Comparison of ENCODE assay signal across 8 cellular contexts in the genomic region with DNA sequence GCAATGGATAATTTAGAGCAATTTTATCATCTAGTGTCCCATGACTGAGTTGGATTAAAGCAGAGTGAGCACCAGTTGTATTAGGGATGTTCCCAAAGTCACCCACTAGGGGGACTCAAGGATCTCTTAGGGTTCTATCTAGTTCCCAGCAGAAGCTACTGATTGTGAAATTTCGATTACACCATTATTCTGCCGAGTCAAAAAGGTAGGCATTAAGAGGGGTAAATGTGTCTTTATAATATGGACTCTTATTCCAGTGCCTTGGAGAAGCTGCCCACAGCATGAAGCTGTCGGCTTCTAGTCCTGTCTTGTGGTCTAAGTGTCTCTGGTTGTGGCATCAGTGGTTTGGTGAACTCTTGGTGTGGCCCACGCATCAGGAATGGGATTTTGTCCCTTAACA. TPM values are rescaled to one million over a fixed set of nuclear protein-coding genes. Genes with fewer than 3 reads are reported as not detected.
DNase-seq lines count a peak whose midpoint lies in the region; ATAC-seq, FAIRE-seq and TF ChIP-seq lines count a peak whose summit lies in the region.

No MANE protein-coding gene starts in this region.

- H3K36me3 ChIP-seq in DOHH2 (ENCODE audit: control insufficient read depth, low read length) (no peaks in the 10 kb centered on the region), K562 (ENCODE audit: control insufficient read depth, insufficient read depth, low read length) (no peaks in the 10 kb centered on the region)

- H3F3A ChIP-seq in DOHH2 (ENCODE audit: control insufficient read depth, insufficient read depth): no peaks in the 10 kb centered on the region

- ATAC-seq in A549 (peak; percentile 85 to 92), HG03280 (IDR thresholded peaks at IDR 0.05; ENCODE audit: unreplicated experiment) (peak; percentile 47), K562 (peak; percentile 97), HG03108 (IDR thresholded peaks at IDR 0.05; ENCODE audit: unreplicated experiment) (no peak)

- no peak for TF ChIP-seq POLR2A in A549 (IDR thresholded peaks at IDR 0.05; ENCODE audit: low read length)
- TF ChIP-seq POLR2A in K562 (conservative IDR thresholded peaks at IDR 0.05): no peak

- H3K4me3 ChIP-seq in A549: no peak overlapping the region
- H3K4me3 ChIP-seq in DOHH2 (ENCODE audit: low read length): no peak overlapping the region
- no peak overlapping the region for H3K4me3 ChIP-seq in K562

- no peaks in the 10 kb centered on the region for H3K9me2 ChIP-seq in DOHH2 (replicated peaks; ENCODE audit: control insufficient read depth, low read length)

- WGBS in A549 (ENCODE audit: missing lambda C conversion rate): 40% methylated on average over 4 of the region's 4 CpGs
- WGBS in K562 (ENCODE audit: insufficient coverage, low coverage, missing lambda C conversion rate): 23% methylated on average over 4 of the region's 4 CpGs

- TF ChIP-seq CTCF in A549 (IDR thresholded peaks at IDR 0.05): peak; percentile 72
- TF ChIP-seq CTCF in DOHH2 (IDR thresholded peaks at IDR 0.05; ENCODE audit: low read depth, low read length, poor library complexity, severe bottlenecking): peak; percentile 85
- TF ChIP-seq CTCF in K562 (IDR thresholded peaks at IDR 0.05 in 2 of 3, conservative IDR thresholded peaks at IDR 0.05 in 1 of 3; ENCODE audit: insufficient read depth in 2 of 3, low read depth in 1 of 3, low read length in 3 of 3): peak; percentile 69 to 88 (median 79)

- CTCF ChIA-PET in A549 (lab: Yijun Ruan, JAX): interaction anchor here (0.5 to 4.4 kb wide), 29 partner anchors 9 to 907 kb away, joined by 3 to 30 read pairs (median 4); partner anchors contain the start of gene HGFAC
- CTCF ChIA-PET in K562 (lab: Yijun Ruan, JAX; ENCODE audit: low intra/inter-chr PET ratio): interaction anchor here (0.8 to 1.7 kb wide), 3 partner anchors 95 to 134 kb away, joined by 4 to 7 read pairs (median 5); no protein-coding TSS in a partner anchor

- in situ Hi-C loops in K562 (cut with MboI): no loop called here

- no peak for FAIRE-seq in A549 (lab: Jason Lieb, UNC)
- FAIRE-seq in K562 (lab: Jason Lieb, UNC): peak; percentile 46

- H4K20me1 ChIP-seq in DOHH2 (ENCODE audit: control insufficient read depth, insufficient read depth, low read depth, low read length): no peaks in the 10 kb centered on the region
- H4K20me1 ChIP-seq in K562 (replicated peaks; ENCODE audit: control insufficient read depth, insufficient read depth, low read length): peaks cover 7% of the 10 kb centered on the region; the same call in 1 of the 2 replicates

- H3K27ac ChIP-seq in A549 (peak overlapping the region in 1 of 2 experiments; percentile 20; a peak in 1 of 6 replicates), DOHH2 (ENCODE audit: low read depth, low read length) (no peak overlapping the region), K562 (ENCODE audit: extremely low read depth, low read depth, low read length) (no peak overlapping the region)

- BruUV-seq in K562 (replicated peaks; lab: Mats Ljungman, UMichigan): no TSS peak

- H3K9me3 ChIP-seq in A549 (no peaks in the 10 kb centered on the region), DOHH2 (ENCODE audit: control insufficient read depth, insufficient read depth, low read length) (no peaks in the 10 kb centered on the region), K562 (replicated peaks; ENCODE audit: control insufficient read depth, insufficient read depth, low read depth, low read length) (no peaks in the 10 kb centered on the region)

- intact Hi-C loops in K562 (cut with micrococcal nuclease): loop anchor here (2.0 kb wide), 2 partner anchors 89 to 97 kb away; no protein-coding TSS in a partner anchor

- peak overlapping the region; percentile 13; the same call in 1 of the 3 replicates for H3K4me2 ChIP-seq in A549
- H3K4me2 ChIP-seq in DOHH2 (ENCODE audit: low read length): no peak overlapping the region
- no peak overlapping the region for H3K4me2 ChIP-seq in K562 (ENCODE audit: insufficient read depth, low read length)

- TF ChIP-seq EP300 in A549 (IDR thresholded peaks at IDR 0.05) (no peak), K562 (IDR thresholded peaks at IDR 0.05; ENCODE audit: low read length) (no peak)

- no peaks in the 10 kb centered on the region for H3K9me1 ChIP-seq in K562 (ENCODE audit: control insufficient read depth, insufficient read depth, low read length)

- H3K9ac ChIP-seq in K562 (ENCODE audit: insufficient read depth in 1 of 2, low read depth in 2 of 2, low read length in 2 of 2): no peak overlapping the region

- POLR2A ChIA-PET in A549 (lab: Yijun Ruan, JAX) (no interaction called here), K562 (lab: Yijun Ruan, JAX) (no interaction called here)

- H3K27me3 ChIP-seq in DOHH2 (ENCODE audit: control insufficient read depth, low read length): no peaks in the 10 kb centered on the region
- no peaks in the 10 kb centered on the region for H3K27me3 ChIP-seq in K562 (ENCODE audit: control insufficient read depth in 2 of 2, insufficient read depth in 2 of 2, low read length in 2 of 2)

- TF ChIP-seq RAD21 in A549 (conservative IDR thresholded peaks at IDR 0.05 in 1 of 2, IDR thresholded peaks at IDR 0.05 in 1 of 2) (peak; percentile 73 to 80), K562 (CRISPR knock-in tag; conservative IDR thresholded peaks at IDR 0.05 in 1 of 2, IDR thresholded peaks at IDR 0.05 in 1 of 2) (peak; percentile 71 to 78)

- peaks cover 20% of the 10 kb centered on the region for H3K4me1 ChIP-seq in A549
- peaks cover 4% of the 10 kb centered on the region for H3K4me1 ChIP-seq in DOHH2 (ENCODE audit: control insufficient read depth, low read length)
- no peaks in the 10 kb centered on the region for H3K4me1 ChIP-seq in K562 (replicated peaks in 1 of 2; ENCODE audit: control insufficient read depth in 2 of 2, insufficient read depth in 2 of 2, low read length in 2 of 2)

- H3K79me2 ChIP-seq in DOHH2 (ENCODE audit: control insufficient read depth, low read length) (no peaks in the 10 kb centered on the region), K562 (ENCODE audit: control insufficient read depth, insufficient read depth, low read length) (no peaks in the 10 kb centered on the region)

- no peak overlapping the region for H2AFZ ChIP-seq in K562 (ENCODE audit: low read depth, low read length)

- DNase-seq in A549 (ENCODE audit: low read depth in 1 of 2, low spot score in 1 of 2) (peak; percentile 60 to 63), NOMO-1 treated with dmso at 0.1 percent for 144 hours (lab: John Stamatoyannopoulos, UW; ENCODE audit: unreplicated experiment) (peak; percentile 27), K562 (ENCODE audit: extremely low read depth in 1 of 4, low spot score in 3 of 4) (peak; percentile 68 to 73 (median 71)), iPS DF 4.7 (ENCODE audit: extremely low read depth, low spot score) (peak; percentile 53), smooth muscle cell of the brain vasculature (ENCODE audit: low read depth, low spot score) (peak; percentile 46)

TF ChIP-seq in A549, 52 proteins besides CTCF, POLR2A, EP300 and RAD21:
- TF ChIP-seq ZC3H11A (IDR thresholded peaks at IDR 0.05) (no peak), SMC3 (IDR thresholded peaks at IDR 0.05) (peak; percentile 63; the same call in 2 of the 3 replicates), CEBPB (IDR thresholded peaks at IDR 0.05) (peak; percentile 87 to 89)

TF ChIP-seq in K562, 482 proteins besides CTCF, POLR2A, EP300 and RAD21 (continues in another document):
- TF ChIP-seq RUNX1 (IDR thresholded peaks at IDR 0.05; ENCODE audit: low read depth) (no peak), PRMT5 (CRISPR knock-in tag; IDR thresholded peaks at IDR 0.05) (no peak), FOSL1 (tag; conservative IDR thresholded peaks at IDR 0.05) (no peak), SRF (CRISPR knock-in tag; IDR thresholded peaks at IDR 0.05) (no peak), SMC3 (conservative IDR thresholded peaks at IDR 0.05; ENCODE audit: insufficient read depth, low read depth, low read length) (peak; percentile 49)
- TF ChIP-seq, protein P1, sequence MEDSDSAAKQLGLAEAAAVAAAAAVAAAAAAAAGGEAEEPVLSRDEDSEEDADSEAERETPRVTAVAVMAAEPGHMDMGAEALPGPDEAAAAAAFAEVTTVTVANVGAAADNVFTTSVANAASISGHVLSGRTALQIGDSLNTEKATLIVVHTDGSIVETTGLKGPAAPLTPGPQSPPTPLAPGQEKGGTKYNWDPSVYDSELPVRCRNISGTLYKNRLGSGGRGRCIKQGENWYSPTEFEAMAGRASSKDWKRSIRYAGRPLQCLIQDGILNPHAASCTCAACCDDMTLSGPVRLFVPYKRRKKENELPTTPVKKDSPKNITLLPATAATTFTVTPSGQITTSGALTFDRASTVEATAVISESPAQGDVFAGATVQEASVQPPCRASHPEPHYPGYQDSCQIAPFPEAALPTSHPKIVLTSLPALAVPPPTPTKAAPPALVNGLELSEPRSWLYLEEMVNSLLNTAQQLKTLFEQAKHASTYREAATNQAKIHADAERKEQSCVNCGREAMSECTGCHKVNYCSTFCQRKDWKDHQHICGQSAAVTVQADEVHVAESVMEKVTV (CRISPR knock-in tag; IDR thresholded peaks at IDR 0.05): peak; percentile 43; the same call in 1 of the 2 replicates

RNA-seq across cellular contexts. Expression of gene RGS12, which starts 53.3 kb away (rescaled TPM):
- polyA plus RNA-seq in A549 (2011; rRNA removed) (7.4 and 8.0 TPM in 2 replicates), A549 (2017; fragmentation: RNase III; extraction: RNeasy Plus Mini Kit Qiagen cat#74134 plus additional on column Dnase treatment) (8.1 to 9.6 TPM (median 8.9 TPM) in 3 replicates), K562 (2011; rRNA removed) (4.3 and 5.8 TPM in 2 replicates), K562 (2014; fragmentation: Illumina TruSeq; extraction: Trizol) (5.5 and 6.4 TPM in 2 replicates), K562 (2014; fragmentation: Nextera tagmentation; extraction: Ambion mirVana) (under 1 TPM; 0.30 to 0.42 TPM), K562 (2014; rRNA removed) (4.2 and 5.1 TPM in 2 replicates)
- 8.5 and 10.2 TPM in 2 replicates for polyA plus RNA-seq in A549 (2012; cell fraction: cytosol; rRNA removed)
- polyA plus RNA-seq in A549 (2012; cell fraction: nucleus; rRNA removed): 19.7 and 25.3 TPM in 2 replicates
- 7.0 and 12.3 TPM in 2 replicates for polyA minus RNA-seq in A549 (2011; rRNA and poly(A)+ RNA removed)
- 25.8 and 36.7 TPM in 2 replicates for total RNA-seq in K562 (2011; cell fraction: chromatin; rRNA removed; ENCODE audit: low replicate concordance)
- 16.2 and 16.6 TPM in 2 replicates for total RNA-seq in K562 (2011; cell fraction: nucleolus; rRNA removed)
- 13.2 and 16.0 TPM in 2 replicates for total RNA-seq in K562 (2011; cell fraction: nucleoplasm; rRNA removed)
- total RNA-seq in K562 (2014; rRNA removed) (3.6 and 4.7 TPM in 2 replicates), K562 (2014; rRNA removed; fragmentation: Illumina TruSeq; extraction: Trizol) (5.7 and 6.4 TPM in 2 replicates), K562 (2015; rRNA removed; fragmentation: Illumina TruSeq; extraction: Trizol) (6.3 and 6.4 TPM in 2 replicates), K562 (2021) (6.8 and 8.8 TPM in 2 replicates)
- 2.0 and 3.4 TPM in 2 replicates for polyA plus RNA-seq in K562 (2011; cell fraction: cytosol; rRNA removed)
- 14.7 and 18.5 TPM in 2 replicates for polyA plus RNA-seq in K562 (2011; cell fraction: nucleus; rRNA removed)
- 8.1 and 12.4 TPM in 2 replicates for polyA plus RNA-seq in K562 (2012)
- polyA minus RNA-seq in K562 (2011; rRNA and poly(A)+ RNA removed): 4.5 and 5.3 TPM in 2 replicates
- polyA minus RNA-seq in K562 (2011; cell fraction: cytosol; rRNA and poly(A)+ RNA removed): 6.0 and 15.5 TPM in 2 replicates
- 16.2 and 16.4 TPM in 2 replicates for polyA minus RNA-seq in K562 (2011; cell fraction: nucleus; rRNA and poly(A)+ RNA removed)

Comparison
In these comparisons a context has a peak if more than half of its experiments do, and no peak if none do; other contexts are left out.
1. Of the 35 proteins assayed by ChIP-seq in both K562 and A549: peak only in K562: none; only in A549: none; in both: CEBPB, CTCF, RAD21 and SMC3; in neither: 31.